Comparison of ENCODE assay signal across 18 cellular contexts in genomic region chr10:24239289-24239688, GRCh38. TPM values are rescaled to one million over a fixed set of nuclear protein-coding genes. Genes with fewer than 3 reads are reported as not detected.
DNase-seq lines count a peak whose midpoint lies in the region; ATAC-seq and TF ChIP-seq lines count a peak whose summit lies in the region.
"Had no signal": no experiment of that assay in that cellular context is flagged by ENCODE, and none has a peak within 500 bp of the region (broad histone marks: within the 10 kb centered on the region; RNA-seq: fewer than 3 reads in every experiment).

No MANE protein-coding gene starts in this region.

- no peak for TF ChIP-seq CTCF in RWPE2 (IDR thresholded peaks at IDR 0.05; ENCODE audit: poor library complexity, severe bottlenecking)
- no peak for TF ChIP-seq CTCF in neural cell (IDR thresholded peaks at IDR 0.05; ENCODE audit: poor library complexity, severe bottlenecking)
- no peak for TF ChIP-seq CTCF in upper lobe of right lung (IDR thresholded peaks at IDR 0.05)

- no peaks in the 10 kb centered on the region for H3K79me2 ChIP-seq in neural cell (replicated peaks; ENCODE audit: insufficient read depth, low read length)

- no peak overlapping the region for H3K4me2 ChIP-seq in neural cell (ENCODE audit: low read length)

- intact Hi-C loops in upper lobe of right lung (cut with DNase I): no loop called here

- H3K9me2 ChIP-seq in neural cell (ENCODE audit: insufficient read depth, low read length): no peaks in the 10 kb centered on the region

- H3K9me3 ChIP-seq in RWPE2 (ENCODE audit: severe bottlenecking) (no peaks in the 10 kb centered on the region), neural cell (ENCODE audit: low read length) (no peaks in the 10 kb centered on the region), upper lobe of right lung (no peaks in the 10 kb centered on the region)
- H3K9me3 ChIP-seq: Peyer's patch had no signal

- DNase-seq in RWPE2 (ENCODE audit: low spot score): no peak
- DNase-seq in epithelial cell of prostate (ENCODE audit: low read depth, low spot score): no peak
- DNase-seq in upper lobe of right lung: no peak
- DNase-seq in kidney glomerular epithelial cell (lab: John Stamatoyannopoulos, UW): no peak
- DNase-seq in NCI-H1417 (lab: John Stamatoyannopoulos, UW): no peak
- DNase-seq: activated CD4-positive, alpha-beta T cell treated with anti-CD3 and anti-CD28 coated beads for 1 hour; activated naive CD8-positive, alpha-beta T cell treated with anti-CD3 and anti-CD28 coated beads, Interleukin-2, amount 50 U/mL, for 24 hours; activated T-cell treated with anti-CD3 and anti-CD28 coated beads for 4 hours; CD4-positive, CD25-positive, alpha-beta regulatory T cell; GDM1; midbrain; NCI-H1417 treated with DMSO at 0.1 percent for 48 hours; NCI-H510A treated with DMSO at 0.1 percent for 48 hours; Peyer's patch; stimulated activated CD4-positive, alpha-beta T cell treated with anti-CD3 and anti-CD28 coated beads, Interleukin-1b, Interleukin-23, amount 100 ng/mL, for 48 hours had no signal

- H3K9ac ChIP-seq in neural cell (ENCODE audit: low read length): no peak overlapping the region

- no peak overlapping the region for H2AFZ ChIP-seq in neural cell (ENCODE audit: low read depth, low read length)

- TF ChIP-seq RAD21 in neural cell (conservative IDR thresholded peaks at IDR 0.05): no peak

- no peaks in the 10 kb centered on the region for H4K20me1 ChIP-seq in neural cell (ENCODE audit: insufficient read depth)

- H3K27ac ChIP-seq in RWPE2 (ENCODE audit: poor library complexity, severe bottlenecking) (peak overlapping the region; percentile 25), epithelial cell of prostate (peak overlapping the region; percentile 50), neural cell (ENCODE audit: low read length) (no peak overlapping the region), upper lobe of right lung (peak overlapping the region; percentile 58)

- H3F3A ChIP-seq in neural cell (ENCODE audit: insufficient read depth, low read length, poor library complexity, severe bottlenecking): no peaks in the 10 kb centered on the region

- H3K4me1 ChIP-seq in RWPE2 (ENCODE audit: insufficient read depth, poor library complexity, severe bottlenecking): peaks cover 14% of the 10 kb centered on the region
- H3K4me1 ChIP-seq in upper lobe of right lung: no peaks in the 10 kb centered on the region

- H3K36me3 ChIP-seq in RWPE2 (ENCODE audit: low read depth) (no peaks in the 10 kb centered on the region), neural cell (ENCODE audit: insufficient read depth, low read length) (no peaks in the 10 kb centered on the region), upper lobe of right lung (no peaks in the 10 kb centered on the region)
- H3K36me3 ChIP-seq: Peyer's patch had no signal

- TF ChIP-seq EP300 in neural cell (conservative IDR thresholded peaks at IDR 0.05; ENCODE audit: poor library complexity, severe bottlenecking): no peak

- peak overlapping the region; percentile 34 for H3K4me3 ChIP-seq in RWPE2 (ENCODE audit: severe bottlenecking)
- H3K4me3 ChIP-seq in neural cell (ENCODE audit: low read length): peak overlapping the region; percentile 19
- H3K4me3 ChIP-seq in upper lobe of right lung: peak overlapping the region; percentile 17
- H3K4me3 ChIP-seq: Peyer's patch had no signal

- no peak; the same call in 2 of the 3 replicates for ATAC-seq in RWPE2 (ENCODE audit: low read depth)
- ATAC-seq in upper lobe of right lung: no peak
- ATAC-seq in HG03432 (IDR thresholded peaks at IDR 0.05; ENCODE audit: unreplicated experiment): no peak
- ATAC-seq: activated naive CD8-positive, alpha-beta T cell treated with anti-CD3 and anti-CD28 coated beads, Interleukin-2, amount 50 U/mL, for 24 hours had no signal

- H3K27me3 ChIP-seq in RWPE2 (ENCODE audit: insufficient read depth, poor library complexity, severe bottlenecking) (no peaks in the 10 kb centered on the region), neural cell (ENCODE audit: insufficient read depth, low read depth, low read length) (no peaks in the 10 kb centered on the region), upper lobe of right lung (no peaks in the 10 kb centered on the region)
- H3K27me3 ChIP-seq: Peyer's patch had no signal

TF ChIP-seq in neural cell, 6 proteins besides CTCF, POLR2A, EP300 and RAD21:
- no peak for TF ChIP-seq SMC3 (conservative IDR thresholded peaks at IDR 0.05; ENCODE audit: poor library complexity)
- TF ChIP-seq, protein P1, sequence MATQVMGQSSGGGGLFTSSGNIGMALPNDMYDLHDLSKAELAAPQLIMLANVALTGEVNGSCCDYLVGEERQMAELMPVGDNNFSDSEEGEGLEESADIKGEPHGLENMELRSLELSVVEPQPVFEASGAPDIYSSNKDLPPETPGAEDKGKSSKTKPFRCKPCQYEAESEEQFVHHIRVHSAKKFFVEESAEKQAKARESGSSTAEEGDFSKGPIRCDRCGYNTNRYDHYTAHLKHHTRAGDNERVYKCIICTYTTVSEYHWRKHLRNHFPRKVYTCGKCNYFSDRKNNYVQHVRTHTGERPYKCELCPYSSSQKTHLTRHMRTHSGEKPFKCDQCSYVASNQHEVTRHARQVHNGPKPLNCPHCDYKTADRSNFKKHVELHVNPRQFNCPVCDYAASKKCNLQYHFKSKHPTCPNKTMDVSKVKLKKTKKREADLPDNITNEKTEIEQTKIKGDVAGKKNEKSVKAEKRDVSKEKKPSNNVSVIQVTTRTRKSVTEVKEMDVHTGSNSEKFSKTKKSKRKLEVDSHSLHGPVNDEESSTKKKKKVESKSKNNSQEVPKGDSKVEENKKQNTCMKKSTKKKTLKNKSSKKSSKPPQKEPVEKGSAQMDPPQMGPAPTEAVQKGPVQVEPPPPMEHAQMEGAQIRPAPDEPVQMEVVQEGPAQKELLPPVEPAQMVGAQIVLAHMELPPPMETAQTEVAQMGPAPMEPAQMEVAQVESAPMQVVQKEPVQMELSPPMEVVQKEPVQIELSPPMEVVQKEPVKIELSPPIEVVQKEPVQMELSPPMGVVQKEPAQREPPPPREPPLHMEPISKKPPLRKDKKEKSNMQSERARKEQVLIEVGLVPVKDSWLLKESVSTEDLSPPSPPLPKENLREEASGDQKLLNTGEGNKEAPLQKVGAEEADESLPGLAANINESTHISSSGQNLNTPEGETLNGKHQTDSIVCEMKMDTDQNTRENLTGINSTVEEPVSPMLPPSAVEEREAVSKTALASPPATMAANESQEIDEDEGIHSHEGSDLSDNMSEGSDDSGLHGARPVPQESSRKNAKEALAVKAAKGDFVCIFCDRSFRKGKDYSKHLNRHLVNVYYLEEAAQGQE (IDR thresholded peaks at IDR 0.05; ENCODE audit: borderline replicate concordance): no peak
- no peak for TF ChIP-seq POLR2AphosphoS5 (IDR thresholded peaks at IDR 0.05)
- no peak for TF ChIP-seq TAF1 (IDR thresholded peaks at IDR 0.05; ENCODE audit: low read depth)
- no peak for TF ChIP-seq MXI1 (conservative IDR thresholded peaks at IDR 0.05; ENCODE audit: poor library complexity, severe bottlenecking)
- no peak for TF ChIP-seq EZH2 (IDR thresholded peaks at IDR 0.05; ENCODE audit: borderline replicate concordance, insufficient read depth, low read length, poor library complexity, severe bottlenecking)

RNA-seq across cellular contexts. Expression of gene KIAA1217, which starts 30.4 kb away (rescaled TPM):
- 0.20 and 0.22 TPM in 2 replicates for polyA plus RNA-seq in neural cell
- 0.73 and 4.3 TPM in 2 replicates for polyA minus RNA-seq in neural cell
- total RNA-seq in upper lobe of right lung: 23.5 TPM
- polyA plus RNA-seq: CD4-positive, CD25-positive, alpha-beta regulatory T cell; IgD-negative memory B cell had no signal
